28 cellular contexts compared by ENCODE assay signal in genomic region chr5:37014321-37014720, GRCh38.
"Had no signal": no experiment of that assay in that cellular context is flagged by ENCODE, and none has a peak within 500 bp of the region (broad histone marks: within the 10 kb centered on the region; RNA-seq: fewer than 3 reads in every experiment).

No MANE protein-coding gene starts in this region.

- H3K4me2 ChIP-seq: PC-9 had no signal

- H3K27me3 ChIP-seq: ascending aorta, cardiac muscle cell, SJCRH30 had no signal

- FAIRE-seq: TTC549 had no signal

- H2AFZ ChIP-seq: PC-9 had no signal

- H3K4me3 ChIP-seq: ascending aorta, cardiac muscle cell, PC-9, SJCRH30, SK-N-MC had no signal

- H3K4me1 ChIP-seq: ascending aorta, SJCRH30 had no signal

- H3K27ac ChIP-seq: ascending aorta, cardiac muscle cell, PC-9, SJCRH30, SK-N-MC had no signal

- H3K9me3 ChIP-seq: ascending aorta, SJCRH30 had no signal

- ATAC-seq: activated CD4-positive, alpha-beta T cell treated with anti-CD3 and anti-CD28 coated beads for 36 hours; activated CD8-positive, alpha-beta T cell treated with anti-CD3 and anti-CD28 coated beads, Interleukin-2, amount 10 ng/mL, durations not matched to agents 7 days and 5 days; activated T-cell treated with anti-CD3 and anti-CD28 coated beads, Interleukin-2, amount 50 U/mL, for 4 hours; activated T-helper 17 cell treated with anti-CD3 and anti-CD28 coated beads, Interleukin-2, amount 50 U/mL, for 72 hours had no signal

- DNase-seq: activated CD4-positive, alpha-beta T cell treated with anti-CD3 and anti-CD28 coated beads for 36 hours; activated CD4-positive, alpha-beta T cell treated with anti-CD3 and anti-CD28 coated beads, Interleukin-2, amount 10 ng/mL, durations not matched to agents 7 days and 5 days; activated CD4-positive, alpha-beta T cell treated with anti-CD3 and anti-CD28 coated beads, Interleukin-2, amount 50 U/mL, for 48 hours; activated CD8-positive, alpha-beta T cell treated with anti-CD3 and anti-CD28 coated beads, Interleukin-2, amount 10 ng/mL, durations not matched to agents 7 days and 5 days; activated effector memory CD4-positive, alpha-beta T cell treated with anti-CD3 and anti-CD28 coated beads, Interleukin-2, amount 50 U/mL, for 16 hours; activated naive CD4-positive, alpha-beta T cell; activated naive CD8-positive, alpha-beta T cell treated with anti-CD3 and anti-CD28 coated beads, Interleukin-2, amount 10 ng/mL, durations not matched to agents 7 days and 5 days; activated T-cell treated with anti-CD3 and anti-CD28 coated beads, Interleukin-2, amount 50 U/mL, for 4 hours; amygdala; NCI-H1092 treated with DMSO at 0.1 percent for 48 hours; NCI-H1417; NCI-H146; NCI-H187; NCI-H2029 treated with DMSO at 0.1 percent for 48 hours; NCI-H2107; NCI-H2171; NCI-H510A; NCI-H526; NCI-H748 treated with DMSO at 0.1 percent for 48 hours; NK-92 treated with Interleukin-12 subunit alpha and Interleukin-12 subunit beta, amount 100 ng/mL, for 24 hours; PC-9; Right ventricle myocardium superior; SJCRH30 had no signal
